Comparison of ENCODE assay signal across 8 cellular contexts in the genomic region with DNA sequence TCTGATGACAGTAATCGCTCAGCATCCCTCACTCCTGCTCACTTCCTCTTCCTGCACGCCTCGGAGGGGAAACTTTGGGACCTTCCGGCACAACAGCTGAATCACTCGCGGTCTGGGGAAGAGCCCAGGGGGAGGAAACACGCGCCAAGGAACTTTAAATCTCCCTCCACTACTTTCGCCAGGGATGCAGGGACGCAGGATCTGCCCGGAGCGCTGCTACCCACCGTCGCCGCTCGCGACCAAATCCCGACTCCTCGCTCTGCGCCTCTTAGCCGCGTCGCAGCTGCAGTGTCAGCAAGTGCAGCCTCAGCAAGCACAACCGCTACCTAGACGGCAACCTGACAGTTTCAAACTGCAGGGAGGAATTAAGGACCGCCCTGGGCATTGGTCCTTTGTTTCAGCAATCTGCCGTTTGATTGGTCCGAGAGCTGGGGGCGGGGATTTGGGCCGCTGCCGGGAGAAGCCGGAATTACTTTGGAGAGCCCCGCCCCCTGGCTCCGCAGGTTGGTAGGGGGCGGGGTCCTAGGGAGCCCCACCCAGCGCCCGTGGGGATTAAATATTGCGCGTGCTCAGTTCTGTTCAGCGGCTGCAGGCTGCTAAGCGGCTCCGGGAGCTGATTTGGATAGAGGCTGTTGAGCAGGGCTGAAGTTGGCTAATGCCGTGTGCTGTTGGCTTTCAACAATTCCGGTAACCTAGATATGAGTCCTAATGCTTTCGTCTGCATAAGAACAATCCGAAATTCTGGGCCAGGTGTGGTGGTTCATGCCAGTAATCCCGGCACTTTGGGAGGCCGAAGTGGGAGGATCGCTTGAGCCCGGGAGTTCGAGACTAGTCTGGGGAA. TPM values are rescaled to one million over a fixed set of nuclear protein-coding genes. Genes with fewer than 3 reads are reported as not detected.
A peak's percentile ranks its signal among the peaks of the same experiment; 100 is the strongest.
DNase-seq lines count a peak whose midpoint lies in the region; ATAC-seq, FAIRE-seq and TF ChIP-seq lines count a peak whose summit lies in the region.

A gene with protein sequence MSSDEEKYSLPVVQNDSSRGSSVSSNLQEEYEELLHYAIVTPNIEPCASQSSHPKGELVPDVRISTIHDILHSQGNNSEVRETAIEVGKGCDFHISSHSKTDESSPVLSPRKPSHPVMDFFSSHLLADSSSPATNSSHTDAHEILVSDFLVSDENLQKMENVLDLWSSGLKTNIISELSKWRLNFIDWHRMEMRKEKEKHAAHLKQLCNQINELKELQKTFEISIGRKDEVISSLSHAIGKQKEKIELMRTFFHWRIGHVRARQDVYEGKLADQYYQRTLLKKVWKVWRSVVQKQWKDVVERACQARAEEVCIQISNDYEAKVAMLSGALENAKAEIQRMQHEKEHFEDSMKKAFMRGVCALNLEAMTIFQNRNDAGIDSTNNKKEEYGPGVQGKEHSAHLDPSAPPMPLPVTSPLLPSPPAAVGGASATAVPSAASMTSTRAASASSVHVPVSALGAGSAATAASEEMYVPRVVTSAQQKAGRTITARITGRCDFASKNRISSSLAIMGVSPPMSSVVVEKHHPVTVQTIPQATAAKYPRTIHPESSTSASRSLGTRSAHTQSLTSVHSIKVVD (minus strand): TSS at position 356 of the 841 bp plus-strand sequence. CDS start 4,500 bp downstream, outside the sequence.

- H3K27me3 Mint-ChIP-seq in endothelial cell (ENCODE audit: unreplicated experiment) (peaks cover 2% of the 10 kb centered on the region), mesothelial cell of epicardium (ENCODE audit: low read depth) (peaks cover 24% of the 10 kb centered on the region)

- H3K36me3 Mint-ChIP-seq in endothelial cell (ENCODE audit: low read depth, unreplicated experiment) (peaks cover 4% of the 10 kb centered on the region), mesothelial cell of epicardium (peaks cover 5% of the 10 kb centered on the region)

- peaks cover 11% of the 10 kb centered on the region for H3K4me1 ChIP-seq in OCI-LY7 (ENCODE audit: insufficient read depth, low read length, poor library complexity, severe bottlenecking)

- H3K4me3 Mint-ChIP-seq in endothelial cell (ENCODE audit: unreplicated experiment), result peak within 1 kb of the TSS; percentile 98
- H3K4me3 Mint-ChIP-seq in mesothelial cell of epicardium, result peak within 1 kb of the TSS; percentile 100

- intact Hi-C loops in OCI-LY7 (cut with micrococcal nuclease; ENCODE audit: unreplicated experiment), result loop anchor here (1.0 to 5.0 kb wide), 3 partner anchors 206 to 951 kb away; partner anchors contain the start of genes CERT1, GFM2, NSA2 and POLK

- peak within 1 kb of the TSS; percentile 97 for H3K4me2 ChIP-seq in OCI-LY7 (ENCODE audit: low read length)

- CTCF ChIA-PET in OCI-LY7 (lab: Charles Lee; ENCODE audit: unreplicated experiment), result no interaction called here

- peaks cover 11% of the 10 kb centered on the region for H3K4me1 Mint-ChIP-seq in endothelial cell (ENCODE audit: unreplicated experiment)
- peaks cover 13% of the 10 kb centered on the region for H3K4me1 Mint-ChIP-seq in mesothelial cell of epicardium

- BruUV-seq in OCI-LY7 (replicated peaks; lab: Mats Ljungman, UMichigan), result TSS peak; percentile 55

- H3K36me3 ChIP-seq in OCI-LY7 (ENCODE audit: insufficient read depth, low read length), result peaks cover 23% of the 10 kb centered on the region

- H3K27ac Mint-ChIP-seq in endothelial cell (ENCODE audit: unreplicated experiment), result peak within 1 kb of the TSS; percentile 96
- peak within 1 kb of the TSS; percentile 98 for H3K27ac Mint-ChIP-seq in mesothelial cell of epicardium

- TF ChIP-seq CTCF in D721Med (IDR thresholded peaks at IDR 0.05; ENCODE audit: insufficient read depth, missing control alignments), result no peak
- TF ChIP-seq CTCF in OCI-LY7 (conservative IDR thresholded peaks at IDR 0.05; ENCODE audit: low read length), result no peak
- no peak for TF ChIP-seq CTCF in endothelial cell (IDR thresholded peaks at IDR 0.05; ENCODE audit: unreplicated experiment)
- no peak for TF ChIP-seq CTCF in mesothelial cell of epicardium (IDR thresholded peaks at IDR 0.05; ENCODE audit: unreplicated experiment)

- POLR2A ChIA-PET in OCI-LY7 (lab: Charles Lee), result interaction anchor here (0.6 to 1.3 kb wide), 4 partner anchors 24 to 860 kb away, joined by 3 to 4 read pairs (median 4); partner anchors contain the start of gene HMGCR

- H3K9me3 ChIP-seq in OCI-LY7 (ENCODE audit: low read length), result no peaks in the 10 kb centered on the region

- DNase-seq in D721Med (ENCODE audit: insufficient read length, low spot score), result peak; percentile 77
- peak; percentile 64 for DNase-seq in HuH-7.5 (ENCODE audit: low spot score)
- peak; percentile 97 for DNase-seq in OCI-LY7 (ENCODE audit: low spot score)
- peak; percentile 98 for DNase-seq in activated T-cell treated with anti-CD3 and anti-CD28 coated beads for 1 hour (ENCODE audit: low read depth)
- peak; percentile 98 for DNase-seq in endothelial cell (ENCODE audit: low spot score)
- DNase-seq in mesothelial cell of epicardium (ENCODE audit: low spot score in 2 of 2, unreplicated experiment in 2 of 2), result peak; percentile 96 to 98
- DNase-seq in stimulated activated CD8-positive, alpha-beta memory T cell treated with anti-CD3 and anti-CD28 coated beads, Interleukin-15, amount 100 ng/mL, for 48 hours (ENCODE audit: low read depth in 2 of 2), result peak; percentile 95 to 96

- H3K4me3 ChIP-seq in OCI-LY7 (ENCODE audit: low read depth, low read length, poor library complexity, severe bottlenecking), result peak within 1 kb of the TSS; percentile 97

- peak within 1 kb of the TSS; percentile 96 for H2AFZ ChIP-seq in OCI-LY7 (ENCODE audit: low read length)

- ATAC-seq in GM21526 (IDR thresholded peaks at IDR 0.05; ENCODE audit: low FRiP score, unreplicated experiment), result peak; percentile 95

- peaks cover 47% of the 10 kb centered on the region for H3K79me2 ChIP-seq in OCI-LY7 (ENCODE audit: insufficient read depth, low read depth, low read length)

- H4K20me1 ChIP-seq in OCI-LY7 (ENCODE audit: insufficient read depth, low read length), result no peaks in the 10 kb centered on the region

- H3K9me3 Mint-ChIP-seq in endothelial cell (ENCODE audit: unreplicated experiment) (no peaks in the 10 kb centered on the region), mesothelial cell of epicardium (no peaks in the 10 kb centered on the region)

- FAIRE-seq in D721Med (lab: Jason Lieb, UNC), result no peak

- no peaks in the 10 kb centered on the region for H3K9me2 ChIP-seq in OCI-LY7 (ENCODE audit: insufficient read depth, low read length)

- H3K27ac ChIP-seq in OCI-LY7 (ENCODE audit: low read depth, low read length, poor library complexity, severe bottlenecking), result peak within 1 kb of the TSS; percentile 92

RNA-seq across cellular contexts. Expression of the gene that starts here (rescaled TPM):
- total RNA-seq in OCI-LY7 (2014; rRNA removed; shearing (Covaris generic)), result 10.7 and 20.5 TPM in 2 replicates
- total RNA-seq in OCI-LY7 (2022) (27.2 and 29.4 TPM in 2 replicates), endothelial cell (ENCODE audit: unreplicated experiment) (9.5 TPM), mesothelial cell of epicardium (15.0 to 18.0 TPM (median 15.2 TPM) in 3 replicates)

Comparison
In these comparisons a context has a peak if more than half of its experiments do, and no peak if none do; other contexts are left out.
1. Peak in every context shown above with its lines: DNase-seq, ATAC-seq, H3K4me3 ChIP-seq and H3K27ac ChIP-seq.